Comparison of ENCODE assay signal across 35 cellular contexts in the genomic region with DNA sequence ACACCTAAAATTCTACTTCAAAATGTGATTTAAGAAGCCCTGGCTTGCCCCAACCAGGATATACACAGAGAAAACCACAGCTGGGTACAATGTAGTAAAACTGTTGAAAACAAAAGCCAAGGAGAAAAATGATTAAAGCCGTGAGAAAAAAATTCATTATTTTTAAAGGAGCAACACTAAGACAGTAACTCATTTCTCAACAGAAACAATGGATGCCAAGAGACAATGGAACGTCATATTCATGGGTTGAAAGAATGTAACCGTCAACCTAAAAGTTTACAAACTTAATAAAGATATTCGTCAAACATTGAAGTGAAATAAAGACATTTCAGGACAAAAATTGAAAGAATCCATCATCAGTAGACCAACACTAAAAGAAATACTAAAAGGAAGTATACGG.
DNase-seq lines count a peak whose midpoint lies in the region; ATAC-seq, FAIRE-seq and TF ChIP-seq lines count a peak whose summit lies in the region.
"Had no signal": no experiment of that assay in that cellular context is flagged by ENCODE, and none has a peak within 500 bp of the region (broad histone marks: within the 10 kb centered on the region; RNA-seq: fewer than 3 reads in every experiment).

No MANE protein-coding gene starts in this region.

- H3K4me1 Mint-ChIP-seq in WTC11 = no peaks in the 10 kb centered on the region
- H3K4me1 Mint-ChIP-seq: B cell; CD4-positive, alpha-beta memory T cell; CD4-positive, CD25-positive, alpha-beta regulatory T cell; CD8-positive, alpha-beta memory T cell had no signal

- no peak overlapping the region for H2AFZ ChIP-seq in Karpas-422 (ENCODE audit: low read length)

- no peak for ATAC-seq in WTC11
- no peak for ATAC-seq in HG03354 (IDR thresholded peaks at IDR 0.05; ENCODE audit: poor library complexity, severe bottlenecking, unreplicated experiment)
- ATAC-seq: A549; CD8-positive, alpha-beta T cell had no signal

- intact Hi-C loops in spleen (cut with DNase I; ENCODE audit: low total_unique reads) = no loop called here

- H3K36me3 ChIP-seq in Karpas-422 (ENCODE audit: insufficient read depth, low read length) (no peaks in the 10 kb centered on the region), spleen (no peaks in the 10 kb centered on the region)
- H3K36me3 ChIP-seq: BE2C; BLaER1; BLaER1 treated with 17β-estradiol and CSF1 and Interleukin-3, amounts not matched to agents 10 nM and 100 nM had no signal

- no peaks in the 10 kb centered on the region for H3K9me2 ChIP-seq in Karpas-422 (replicated peaks; ENCODE audit: insufficient read depth, low read length)

- no peak overlapping the region for H3K4me3 ChIP-seq in Karpas-422 (ENCODE audit: low read length)
- H3K4me3 ChIP-seq in spleen = no peak overlapping the region
- H3K4me3 ChIP-seq: A549; BLaER1; BLaER1 treated with 17β-estradiol and CSF1 and Interleukin-3, amounts not matched to agents 10 nM and 100 nM had no signal

- H3K27ac ChIP-seq in Karpas-422 (ENCODE audit: low read length) (no peak overlapping the region), spleen (no peak overlapping the region)
- H3K27ac ChIP-seq: 22Rv1; A549; BLaER1; BLaER1 treated with 17β-estradiol and CSF1 and Interleukin-3, amounts not matched to agents 10 nM and 100 nM; C4-2B had no signal

- H3K4me2 ChIP-seq in Karpas-422 (ENCODE audit: low read depth, low read length, poor library complexity, severe bottlenecking) = no peak overlapping the region
- H3K4me2 ChIP-seq: A549; BLaER1; BLaER1 treated with 17β-estradiol and CSF1 and Interleukin-3, amounts not matched to agents 10 nM and 100 nM had no signal

- H3K27me3 ChIP-seq in Karpas-422 (ENCODE audit: low read length) (no peaks in the 10 kb centered on the region), spleen (replicated peaks in 1 of 7) (no peaks in the 10 kb centered on the region)
- H3K27me3 ChIP-seq: BE2C; BLaER1; BLaER1 treated with 17β-estradiol and CSF1 and Interleukin-3, amounts not matched to agents 10 nM and 100 nM had no signal

- H3K9ac ChIP-seq in Karpas-422 (ENCODE audit: low read length) = no peak overlapping the region
- H3K9ac ChIP-seq: BLaER1; BLaER1 treated with 17β-estradiol and CSF1 and Interleukin-3, amounts not matched to agents 10 nM and 100 nM had no signal

- FAIRE-seq in GM19239 (lab: Jason Lieb, UNC) = peak; percentile 31
- FAIRE-seq: A204.1, D721Med had no signal

- H3K4me3 Mint-ChIP-seq in WTC11 = no peak overlapping the region
- H3K4me3 Mint-ChIP-seq: B cell; CD14-positive monocyte; CD4-positive, alpha-beta memory T cell; CD4-positive, alpha-beta T cell; CD4-positive, CD25-positive, alpha-beta regulatory T cell; CD8-positive, alpha-beta memory T cell; CD8-positive, alpha-beta T cell had no signal

- H3K36me3 Mint-ChIP-seq in WTC11 = peaks cover 2% of the 10 kb centered on the region; the same call in 1 of the 2 replicates
- H3K36me3 Mint-ChIP-seq: CD14-positive monocyte; CD4-positive, alpha-beta memory T cell; CD4-positive, CD25-positive, alpha-beta regulatory T cell; CD8-positive, alpha-beta memory T cell; CD8-positive, alpha-beta T cell had no signal

- H3K27me3 Mint-ChIP-seq in WTC11 (ENCODE audit: low read depth) = no peaks in the 10 kb centered on the region
- H3K27me3 Mint-ChIP-seq: CD4-positive, alpha-beta T cell had no signal

- TF ChIP-seq CTCF in WTC11 (IDR thresholded peaks at IDR 0.05) (no peak), spleen (IDR thresholded peaks at IDR 0.05 in 8 of 11, conservative IDR thresholded peaks at IDR 0.05 in 3 of 11) (no peak)

- DNase-seq in GM19239 (ENCODE audit: insufficient read length, low spot score) = no peak
- DNase-seq in Karpas-422 = peak; percentile 28
- DNase-seq in WTC11 (ENCODE audit: low spot score) = no peak
- no peak for DNase-seq in spleen
- no peak for DNase-seq in SHP77 treated with DMSO at 0.1 percent for 48 hours (lab: John Stamatoyannopoulos, UW)
- DNase-seq: 8988T; ACHN; AML-193; BE2C; C1 segment of cervical spinal cord; Caco-2; Calu3; CD4-positive, alpha-beta memory T cell; CD4-positive, alpha-beta T cell; CD4-positive, CD25-positive, alpha-beta regulatory T cell; CD8-positive, alpha-beta memory T cell; CD8-positive, alpha-beta T cell; COR-L47; DMS 273 treated with DMSO at 0.1 percent for 48 hours; DMS153; DMS53; DMS79; DMS79 treated with DMSO at 0.1 percent for 48 hours; DND-41; EL had no signal

- CTCF ChIA-PET in WTC11 (lab: Charles Lee) = no interaction called here

- POLR2A ChIA-PET in WTC11 (lab: Charles Lee) = no interaction called here

- H3K4me1 ChIP-seq in Karpas-422 (ENCODE audit: low read length) = peaks cover 6% of the 10 kb centered on the region
- H3K4me1 ChIP-seq in spleen = no peaks in the 10 kb centered on the region
- H3K4me1 ChIP-seq: A549, BLaER1, Caco-2 had no signal

- no peak for TF ChIP-seq POLR2A in spleen (IDR thresholded peaks at IDR 0.05)

- H3K79me2 ChIP-seq in Karpas-422 (ENCODE audit: low read length) = no peaks in the 10 kb centered on the region

- 70 to 95% (median 87%) methylated on average over 5 of the region's 5 CpGs for WGBS in spleen, 5 donors

- peaks cover 27% of the 10 kb centered on the region for H3K9me3 Mint-ChIP-seq in WTC11
- H3K9me3 Mint-ChIP-seq: CD4-positive, alpha-beta T cell; CD8-positive, alpha-beta T cell had no signal

- no peak overlapping the region for H3K27ac Mint-ChIP-seq in WTC11
- H3K27ac Mint-ChIP-seq: B cell; CD14-positive monocyte; CD4-positive, alpha-beta memory T cell; CD4-positive, alpha-beta T cell; CD4-positive, CD25-positive, alpha-beta regulatory T cell; CD8-positive, alpha-beta memory T cell; CD8-positive, alpha-beta T cell had no signal

- no peaks in the 10 kb centered on the region for H3K9me3 ChIP-seq in Karpas-422 (ENCODE audit: low read length)
- H3K9me3 ChIP-seq in spleen = peaks cover 0 to under 1% (median 0%) of the 10 kb centered on the region in 8 donors

- no peaks in the 10 kb centered on the region for H4K20me1 ChIP-seq in Karpas-422 (ENCODE audit: insufficient read depth, low read depth, low read length)
- H4K20me1 ChIP-seq: BLaER1; BLaER1 treated with 17β-estradiol and CSF1 and Interleukin-3, amounts not matched to agents 10 nM and 100 nM had no signal

TF ChIP-seq in WTC11, 78 proteins besides CTCF, POLR2A, EP300 and RAD21:
- peak; percentile 81; the same call in 1 of the 2 replicates for TF ChIP-seq ZNF317 (CRISPR knock-in tag; IDR thresholded peaks at IDR 0.05; ENCODE audit: borderline replicate concordance, low read depth)
- no peak for TF ChIP-seq MAX (CRISPR knock-in tag; IDR thresholded peaks at IDR 0.05)
